ENCODE assay signal across 21 cellular contexts in genomic region chr20:34506480-34506879, GRCh38. TPM values are rescaled to one million over a fixed set of nuclear protein-coding genes. Genes with fewer than 3 reads are reported as not detected.
A peak's percentile ranks its signal among the peaks of the same experiment; 100 is the strongest.
DNase-seq lines count a peak whose midpoint lies in the region; ATAC-seq lines count a peak whose summit lies in the region.
"Had no signal": no experiment of that assay in that cellular context is flagged by ENCODE, and none has a peak within 500 bp of the region (broad histone marks: within the 10 kb centered on the region; RNA-seq: fewer than 3 reads in every experiment).

No MANE protein-coding gene starts in this region.

- H3K4me1 Mint-ChIP-seq in CD8-positive, alpha-beta memory T cell = no peaks in the 10 kb centered on the region
- peaks cover 0 to 4% (median 0%) of the 10 kb centered on the region in 3 donors for H3K4me1 Mint-ChIP-seq in IgD-negative memory B cell
- no peaks in the 10 kb centered on the region for H3K4me1 Mint-ChIP-seq in activated naive CD4-positive, alpha-beta T cell treated with anti-CD3 and anti-CD28 coated beads for 36 hours (ENCODE audit: low read depth)
- H3K4me1 Mint-ChIP-seq: CD4-positive, alpha-beta memory T cell had no signal

- no peaks in the 10 kb centered on the region for H3K4me1 ChIP-seq in CD8-positive, alpha-beta memory T cell (ENCODE audit: insufficient read depth, low read length)
- H3K4me1 ChIP-seq: BLaER1 had no signal

- intact Hi-C loops in activated naive CD4-positive, alpha-beta T cell treated with anti-CD3 and anti-CD28 coated beads for 36 hours (cut with micrococcal nuclease) = no loop called here

- H3K9me3 ChIP-seq in CD8-positive, alpha-beta memory T cell (ENCODE audit: low read length) = no peaks in the 10 kb centered on the region
- H3K9me3 ChIP-seq: BLaER1 had no signal

- H3K27me3 Mint-ChIP-seq in CD8-positive, alpha-beta memory T cell = no peaks in the 10 kb centered on the region
- H3K27me3 Mint-ChIP-seq in IgD-negative memory B cell = no peaks in the 10 kb centered on the region
- no peaks in the 10 kb centered on the region for H3K27me3 Mint-ChIP-seq in activated naive CD4-positive, alpha-beta T cell treated with anti-CD3 and anti-CD28 coated beads for 36 hours (ENCODE audit: low read depth)
- H3K27me3 Mint-ChIP-seq: CD4-positive, alpha-beta memory T cell had no signal

- H3K36me3 ChIP-seq in CD8-positive, alpha-beta memory T cell (ENCODE audit: insufficient read depth, low read length) = no peaks in the 10 kb centered on the region

- CTCF ChIA-PET in CD8-positive, alpha-beta memory T cell (lab: Charles Lee) = no interaction called here
- CTCF ChIA-PET in activated naive CD4-positive, alpha-beta T cell treated with anti-CD3 and anti-CD28 coated beads for 36 hours (lab: Charles Lee) = interaction anchor here (1.8 kb wide), 1 partner anchor 194 kb away, joined by 5 read pairs; no protein-coding TSS in a partner anchor

- no peak for ATAC-seq in GM21723 (IDR thresholded peaks at IDR 0.05; ENCODE audit: unreplicated experiment)
- no peak for ATAC-seq in HG03342 (IDR thresholded peaks at IDR 0.05; ENCODE audit: unreplicated experiment)

- DNase-seq in CD8-positive, alpha-beta memory T cell = no peak
- DNase-seq in dermis blood vessel endothelial cell (peak; percentile 28), medulla oblongata (ENCODE audit: extremely low spot score) (peak; percentile 9), NOMO-1 (lab: John Stamatoyannopoulos, UW; ENCODE audit: unreplicated experiment in 2 of 2) (no peak)
- DNase-seq in activated naive CD4-positive, alpha-beta T cell treated with anti-CD3 and anti-CD28 coated beads for 36 hours = no peak
- DNase-seq: CD4-positive, alpha-beta memory T cell; DMS53; EL; NCI-H1105; NCI-H1694; NCI-H446 treated with DMSO at 0.1 percent for 48 hours; NCI-H526 treated with DMSO at 0.1 percent for 48 hours; SHP77 treated with DMSO at 0.1 percent for 48 hours; SW 1271 had no signal

- no peaks in the 10 kb centered on the region for H3K27me3 ChIP-seq in CD8-positive, alpha-beta memory T cell (ENCODE audit: insufficient read depth, low read length, poor library complexity, severe bottlenecking)
- H3K27me3 ChIP-seq: BLaER1 had no signal

- peaks cover 5 to 67% (median 15%) of the 10 kb centered on the region in 3 donors for H3K36me3 Mint-ChIP-seq in CD8-positive, alpha-beta memory T cell
- peaks cover 5% of the 10 kb centered on the region for H3K36me3 Mint-ChIP-seq in IgD-negative memory B cell
- peaks cover 8% of the 10 kb centered on the region for H3K36me3 Mint-ChIP-seq in activated naive CD4-positive, alpha-beta T cell treated with anti-CD3 and anti-CD28 coated beads for 36 hours (ENCODE audit: low read depth)

- H3K4me3 Mint-ChIP-seq in CD8-positive, alpha-beta memory T cell = no peak overlapping the region
- H3K4me3 Mint-ChIP-seq in IgD-negative memory B cell = no peak overlapping the region
- no peak overlapping the region for H3K4me3 Mint-ChIP-seq in activated naive CD4-positive, alpha-beta T cell treated with anti-CD3 and anti-CD28 coated beads for 36 hours
- H3K4me3 Mint-ChIP-seq: CD4-positive, alpha-beta memory T cell had no signal

- POLR2A ChIA-PET in CD8-positive, alpha-beta memory T cell (lab: Charles Lee) = no interaction called here

- H3K4me3 ChIP-seq in CD8-positive, alpha-beta memory T cell (ENCODE audit: low read length) = no peak overlapping the region
- H3K4me3 ChIP-seq: BLaER1, SK-N-MC had no signal

- peak overlapping the region in 6 of 8 donors; percentile 15 to 72 (median 36) for H3K27ac Mint-ChIP-seq in CD8-positive, alpha-beta memory T cell
- peak overlapping the region in 2 of 3 donors; percentile 53 to 67 for H3K27ac Mint-ChIP-seq in IgD-negative memory B cell
- no peak overlapping the region for H3K27ac Mint-ChIP-seq in activated naive CD4-positive, alpha-beta T cell treated with anti-CD3 and anti-CD28 coated beads for 36 hours

- no peaks in the 10 kb centered on the region for H3K9me3 Mint-ChIP-seq in CD8-positive, alpha-beta memory T cell
- no peaks in the 10 kb centered on the region for H3K9me3 Mint-ChIP-seq in IgD-negative memory B cell
- H3K9me3 Mint-ChIP-seq in activated naive CD4-positive, alpha-beta T cell treated with anti-CD3 and anti-CD28 coated beads for 36 hours = no peaks in the 10 kb centered on the region
- H3K9me3 Mint-ChIP-seq: CD4-positive, alpha-beta memory T cell had no signal

- H3K27ac ChIP-seq in CD8-positive, alpha-beta memory T cell (ENCODE audit: low read depth, low read length) = no peak overlapping the region
- H3K27ac ChIP-seq: BLaER1, KMS-11, RWPE1, SK-N-MC had no signal

RNA-seq across cellular contexts. Expression of gene DYNLRB1, which starts 9.7 kb away (rescaled TPM):
- 10 to 100 TPM; 81.1 to 81.2 TPM for total RNA-seq in CD8-positive, alpha-beta memory T cell
- polyA plus RNA-seq in CD8-positive, alpha-beta memory T cell = 315 TPM
- 333 TPM for polyA plus RNA-seq in IgD-negative memory B cell
- total RNA-seq in dermis blood vessel endothelial cell = 29.6 and 36.9 TPM in 2 replicates
- total RNA-seq in activated naive CD4-positive, alpha-beta T cell treated with anti-CD3 and anti-CD28 coated beads for 36 hours = 10 to 100 TPM; 81.9 to 92.9 TPM

RNA-seq across cellular contexts. Expression of gene MAP1LC3A, which starts 52.0 kb away (rescaled TPM):
- 1 to 10 TPM; 1.5 to 1.7 TPM for total RNA-seq in CD8-positive, alpha-beta memory T cell
- polyA plus RNA-seq in CD8-positive, alpha-beta memory T cell = 8.5 TPM
- 8.6 TPM for polyA plus RNA-seq in IgD-negative memory B cell
- total RNA-seq in dermis blood vessel endothelial cell = 20.9 and 45.8 TPM in 2 replicates
- total RNA-seq in activated naive CD4-positive, alpha-beta T cell treated with anti-CD3 and anti-CD28 coated beads for 36 hours = 1 to 10 TPM; 1.6 to 1.7 TPM

Comparison
In these comparisons a context has a peak if more than half of its experiments do, and no peak if none do; other contexts are left out.
1. DNase-seq: peak in dermis blood vessel endothelial cell (single experiment) and medulla oblongata (single experiment); none in CD8-positive, alpha-beta memory T cell (0 of 5), activated naive CD4-positive, alpha-beta T cell treated with anti-CD3 and anti-CD28 coated beads for 36 hours (single experiment) and NOMO-1 (0 of 2).